8 cellular contexts compared by ENCODE assay signal in the genomic region with DNA sequence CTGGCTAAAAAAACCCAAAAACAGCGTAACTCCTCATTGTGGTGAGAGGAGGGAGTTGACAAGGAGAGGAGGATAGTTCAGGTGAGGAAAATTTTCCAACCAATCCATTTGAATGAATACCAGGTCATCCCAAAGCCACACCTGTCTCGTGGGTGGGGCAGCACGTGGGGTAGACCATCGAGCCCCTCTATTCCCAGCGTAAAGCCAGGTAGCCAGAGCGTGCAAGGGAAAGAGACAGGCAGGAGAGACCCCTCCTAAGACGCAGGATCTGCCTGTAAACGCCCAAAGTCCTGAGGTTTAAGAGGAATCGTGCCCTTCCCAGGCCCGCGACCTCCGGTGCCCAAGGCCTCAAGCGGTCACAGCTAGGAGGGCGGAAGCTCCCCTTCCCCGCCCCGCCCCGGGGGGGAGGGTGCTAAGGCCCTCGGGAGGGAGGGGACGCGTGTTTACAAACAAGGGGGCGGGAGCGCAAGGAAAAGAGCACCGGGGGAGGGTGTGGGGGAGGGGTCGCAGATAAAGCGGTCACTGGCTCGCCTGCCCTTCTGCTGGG. TPM values are rescaled to one million over a fixed set of nuclear protein-coding genes. Genes with fewer than 3 reads are reported as not detected.
DNase-seq lines count a peak whose midpoint lies in the region; ATAC-seq and TF ChIP-seq lines count a peak whose summit lies in the region.

No MANE protein-coding gene starts in this region.

- no peaks in the 10 kb centered on the region for H4K20me1 ChIP-seq in mammary epithelial cell (ENCODE audit: insufficient read depth, low read length)

- CTCF ChIA-PET in mammary epithelial cell (lab: Charles Lee; ENCODE audit: low non-redundant PET) = interaction anchor here (0.9 kb wide), 1 partner anchor 48 kb away, joined by 4 read pairs; no protein-coding TSS in a partner anchor

- peak; percentile 33 for ATAC-seq in GM21737 (IDR thresholded peaks at IDR 0.05; ENCODE audit: unreplicated experiment)

- TSS peak; percentile 30 for BruUV-seq in mammary epithelial cell (replicated peaks; lab: Mats Ljungman, UMichigan)

- H3K9me3 ChIP-seq in ES-I3 (ENCODE audit: control insufficient read depth, insufficient read depth, low read length) (no peaks in the 10 kb centered on the region), mammary epithelial cell (replicated peaks; ENCODE audit: insufficient read depth, low read length) (no peaks in the 10 kb centered on the region)

- dilution Hi-C loops in mammary epithelial cell (cut with HindIII; ENCODE audit: low sequenced_read_pairs) = loop anchor here (5.0 kb wide), 1 partner anchor 67 kb away; no protein-coding TSS in a partner anchor

- no peaks in the 10 kb centered on the region for H3K27me3 ChIP-seq in mammary epithelial cell (ENCODE audit: insufficient read depth, low read length)
- no peaks in the 10 kb centered on the region for H3K27me3 ChIP-seq in layer of hippocampus (ENCODE audit: control insufficient read depth, insufficient read depth, low read length)

- H2AFZ ChIP-seq in mammary epithelial cell (ENCODE audit: low read depth, low read length) = peak overlapping the region; percentile 95

- peaks cover 60% of the 10 kb centered on the region for H3K79me2 ChIP-seq in mammary epithelial cell (ENCODE audit: insufficient read depth, low read length)

- H3K27ac ChIP-seq in mammary epithelial cell (ENCODE audit: insufficient read depth, low read depth, low read length) (peak overlapping the region; percentile 88), layer of hippocampus (ENCODE audit: low read depth, low read length) (peak overlapping the region; percentile 97)

- 0% methylated on average over 3 of the region's 26 CpGs for WGBS in mammary epithelial cell (ENCODE audit: low coverage, missing lambda C conversion rate)

- in situ Hi-C loops in mammary epithelial cell (cut with MboI; ENCODE audit: low sequenced_read_pairs in 2 of 2) = no loop called here

- H3K36me3 ChIP-seq in ES-I3 (ENCODE audit: insufficient read depth, low read length) = peaks cover 16% of the 10 kb centered on the region
- peaks cover 7% of the 10 kb centered on the region for H3K36me3 ChIP-seq in mammary epithelial cell (ENCODE audit: insufficient read depth, low read length)

- peak overlapping the region; percentile 99 for H3K9ac ChIP-seq in ES-I3 (ENCODE audit: low read depth, low read length)
- H3K9ac ChIP-seq in mammary epithelial cell (ENCODE audit: insufficient read depth, low read length) = peak overlapping the region; percentile 78

- no peak for TF ChIP-seq CTCF in mammary epithelial cell (conservative IDR thresholded peaks at IDR 0.05 in 1 of 2, IDR thresholded peaks at IDR 0.05 in 1 of 2; ENCODE audit: extremely low read depth in 1 of 2, insufficient read depth in 1 of 2, low read depth in 1 of 2, low read length in 2 of 2)

- peaks cover 14% of the 10 kb centered on the region for H3K4me1 ChIP-seq in ES-I3 (ENCODE audit: insufficient read depth, low read length)
- peaks cover 16% of the 10 kb centered on the region for H3K4me1 ChIP-seq in mammary epithelial cell (ENCODE audit: insufficient read depth, low read length)

- intact Hi-C loops in mammary epithelial cell (cut with micrococcal nuclease) = loop anchor here (1.0 to 2.0 kb wide), 3 partner anchors 50 to 229 kb away; no protein-coding TSS in a partner anchor

- peak overlapping the region; percentile 90 for H3K4me2 ChIP-seq in mammary epithelial cell (ENCODE audit: insufficient read depth, low read depth, low read length)

- peak overlapping the region; percentile 77 to 97 (median 78) for H3K4me3 ChIP-seq in mammary epithelial cell (replicated peaks in 1 of 3; ENCODE audit: insufficient read depth in 1 of 3, low read depth in 2 of 3, low read length in 3 of 3)

- DNase-seq in LoVo (ENCODE audit: low spot score) = peak; percentile 82
- DNase-seq in T-helper 22 cell (ENCODE audit: low read depth) = peak; percentile 63
- peak; percentile 59 for DNase-seq in mammary epithelial cell
- DNase-seq in stimulated activated CD4-positive, alpha-beta T cell treated with anti-CD3 and anti-CD28 coated beads, Interleukin-4, amount 100 ng/mL, for 4 hours = peak; percentile 63 to 69
- DNase-seq in retina = no peak

RNA-seq across cellular contexts. Expression of a gene that starts 0.7 kb away (rescaled TPM):
- 10 to 100 TPM; 15.0 to 30.7 TPM for total RNA-seq in mammary epithelial cell
- 24.8 TPM for polyA plus RNA-seq in mammary epithelial cell
- polyA minus RNA-seq in mammary epithelial cell = 31.6 TPM

RNA-seq across cellular contexts. Expression of a gene that starts 0.9 kb away (rescaled TPM):
- total RNA-seq in mammary epithelial cell = 10 to 100 TPM; 52.8 to 99.3 TPM
- polyA plus RNA-seq in mammary epithelial cell = 50.5 TPM
- 73.0 TPM for polyA minus RNA-seq in mammary epithelial cell

RNA-seq across cellular contexts. Expression of a gene that starts 4.7 kb away (rescaled TPM):
- total RNA-seq in mammary epithelial cell = 10 to 100 TPM in 1 of 2 donors, 1 to 10 TPM in 1; 4.7 to 16.0 TPM
- 25.7 TPM for polyA plus RNA-seq in mammary epithelial cell
- polyA minus RNA-seq in mammary epithelial cell = 4.4 TPM

RNA-seq across cellular contexts. Expression of a gene that starts 7.5 kb away (rescaled TPM):
- total RNA-seq in mammary epithelial cell = under 1 TPM; 0.17 to 0.45 TPM
- polyA plus RNA-seq in mammary epithelial cell = 0.12 TPM
- not detected for polyA minus RNA-seq in mammary epithelial cell

RNA-seq across cellular contexts. Expression of a gene that starts 8.5 kb away (rescaled TPM):
- 10 to 100 TPM; 13.0 to 31.8 TPM for total RNA-seq in mammary epithelial cell
- polyA plus RNA-seq in mammary epithelial cell = 17.0 TPM
- 22.9 TPM for polyA minus RNA-seq in mammary epithelial cell
